In the genomic region with DNA sequence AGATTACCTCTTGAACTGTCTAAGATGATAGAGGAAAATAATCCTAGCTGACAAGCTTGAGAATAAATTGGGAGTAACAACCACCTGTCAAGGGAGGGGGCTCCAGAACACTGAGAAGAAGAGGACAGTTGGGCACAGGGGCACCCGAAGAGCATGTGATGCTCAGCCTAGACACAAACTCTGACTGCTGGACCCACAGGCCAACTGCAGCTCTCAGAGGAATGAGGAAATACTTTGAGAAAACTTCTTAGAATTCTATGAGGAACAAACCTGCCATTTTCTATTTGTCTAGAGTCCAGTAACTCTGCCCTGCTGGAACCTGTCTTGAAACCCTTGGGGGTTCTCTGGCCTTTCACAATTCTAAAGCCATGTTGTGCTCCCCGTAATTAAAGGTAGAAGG, we compare ENCODE assay signal across 14 cellular contexts.
"Had no signal": no experiment of that assay in that cellular context is flagged by ENCODE, and none has a peak within 500 bp of the region (broad histone marks: within the 10 kb centered on the region; RNA-seq: fewer than 3 reads in every experiment).

No MANE protein-coding gene starts in this region.

- H3K4me1 Mint-ChIP-seq: naive thymus-derived CD4-positive, alpha-beta T cell had no signal

- H3K27ac ChIP-seq: lower lobe of right lung, right atrium auricular region, spleen had no signal

- H3K27me3 ChIP-seq: right atrium auricular region, spleen had no signal

- H3K27ac Mint-ChIP-seq: activated CD8-positive, alpha-beta T cell treated with anti-CD3 and anti-CD28 coated beads, Interleukin-2, amount 10 ng/mL, durations not matched to agents 7 days and 5 days; naive thymus-derived CD4-positive, alpha-beta T cell had no signal

- H3K9me3 Mint-ChIP-seq: naive thymus-derived CD4-positive, alpha-beta T cell had no signal

- H3K4me3 Mint-ChIP-seq: activated CD8-positive, alpha-beta T cell treated with anti-CD3 and anti-CD28 coated beads, Interleukin-2, amount 10 ng/mL, durations not matched to agents 7 days and 5 days; naive thymus-derived CD4-positive, alpha-beta T cell had no signal

- DNase-seq: activated CD4-positive, alpha-beta T cell treated with anti-CD3 and anti-CD28 coated beads for 48 hours; activated CD8-positive, alpha-beta memory T cell treated with anti-CD3 and anti-CD28 coated beads, Interleukin-2, amount 50 U/mL, for 48 hours; activated CD8-positive, alpha-beta T cell treated with anti-CD3 and anti-CD28 coated beads, Interleukin-2, amount 10 ng/mL, durations not matched to agents 7 days and 5 days; caudate nucleus; cortex of kidney; effector CD8-positive, alpha-beta T cell; left cardiac atrium; lower lobe of right lung; naive thymus-derived CD4-positive, alpha-beta T cell; spleen; stimulated activated CD4-positive, alpha-beta T cell treated with anti-CD3 and anti-CD28 coated beads, Interleukin-1b, Interleukin-23, amount 100 ng/mL, for 48 hours; stimulated activated naive CD4-positive, alpha-beta T cell; T1000 had no signal

- H3K36me3 Mint-ChIP-seq: naive thymus-derived CD4-positive, alpha-beta T cell had no signal

- H3K4me3 ChIP-seq: lower lobe of right lung, right atrium auricular region, spleen had no signal

- H3K9me3 ChIP-seq: lower lobe of right lung had no signal

- H3K36me3 ChIP-seq: lower lobe of right lung, right atrium auricular region, spleen had no signal

- H3K4me1 ChIP-seq: lower lobe of right lung, right atrium auricular region, spleen had no signal

- ATAC-seq: activated CD8-positive, alpha-beta T cell treated with anti-CD3 and anti-CD28 coated beads, Interleukin-2, amount 10 ng/mL, durations not matched to agents 7 days and 5 days; left cardiac atrium; lower lobe of right lung; naive thymus-derived CD4-positive, alpha-beta T cell had no signal
